ENCODE assay signal across 26 cellular contexts in genomic region chr5:131194725-131195124, GRCh38.
"Had no signal": no experiment of that assay in that cellular context is flagged by ENCODE, and none has a peak within 500 bp of the region (broad histone marks: within the 10 kb centered on the region; RNA-seq: fewer than 3 reads in every experiment).

No MANE protein-coding gene starts in this region.

- H3K27me3 ChIP-seq: adrenal gland, Peyer's patch, SJSA1 had no signal

- H3K4me3 ChIP-seq: adrenal gland, K562, Peyer's patch, SJSA1 had no signal

- DNase-seq: activated B cell treated with CpG ODN at 0.5 μM for 24 hours; activated CD4-positive, alpha-beta T cell treated with anti-CD3 and anti-CD28 coated beads for 1 hour; activated CD4-positive, alpha-beta T cell treated with anti-CD3 and anti-CD28 coated beads, Interleukin-2, amount 10 ng/mL, durations not matched to agents 24 days and 14 days; activated CD4-positive, alpha-beta T cell treated with anti-CD3 and anti-CD28 coated beads, Interleukin-2, amount 50 U/mL, for 48 hours; activated CD8-positive, alpha-beta memory T cell treated with anti-CD3 and anti-CD28 coated beads, Interleukin-2, amount 10 ng/mL, durations not matched to agents 7 days and 5 days; activated gamma-delta T cell treated with Interleukin-2 at 50 U/mL for 16 hours; activated naive CD4-positive, alpha-beta T cell treated with anti-CD3 and anti-CD28 coated beads, Interleukin-2, amount 10 ng/mL, durations not matched to agents 7 days and 5 days; activated naive CD8-positive, alpha-beta T cell treated with anti-CD3 and anti-CD28 coated beads, Interleukin-2, amount 10 ng/mL, durations not matched to agents 7 days and 5 days; activated T-cell treated with anti-CD3 and anti-CD28 coated beads, Interleukin-2, amount 50 U/mL, for 24 hours; adrenal gland; anterior cingulate cortex; Karpas-422; NCI-H1105 treated with DMSO at 0.1 percent for 48 hours; NCI-H146; NCI-H187 treated with DMSO at 0.1 percent for 48 hours; NCI-H2081 treated with DMSO at 0.1 percent for 48 hours; NCI-H2171; NCI-H345; NCI-H510A treated with DMSO at 0.1 percent for 48 hours; Peyer's patch; SHP77; SW 1271 had no signal

- H3K27ac Mint-ChIP-seq: activated B cell treated with CpG ODN at 0.5 μM for 24 hours; activated CD4-positive, alpha-beta T cell treated with anti-CD3 and anti-CD28 coated beads, Interleukin-2, amount 10 ng/mL, durations not matched to agents 24 days and 14 days; activated naive CD4-positive, alpha-beta T cell treated with anti-CD3 and anti-CD28 coated beads, Interleukin-2, amount 10 ng/mL, durations not matched to agents 7 days and 5 days; activated naive CD8-positive, alpha-beta T cell treated with anti-CD3 and anti-CD28 coated beads, Interleukin-2, amount 10 ng/mL, durations not matched to agents 7 days and 5 days; activated T-cell treated with anti-CD3 and anti-CD28 coated beads, Interleukin-2, amount 50 U/mL, for 24 hours; activated T-helper 1 cell treated with anti-CD3 and anti-CD28 coated beads, Interleukin-12 subunit alpha, Interleukin-12 subunit beta, Interleukin-2, Interleukin-4 antibody, amounts not matched to agents 30 ng/mL and 10 ng/mL and 1 ng/mL, durations not matched to agents 14 hours and 24 hours and 36 hours had no signal

- H3K27me3 Mint-ChIP-seq: activated B cell treated with CpG ODN at 0.5 μM for 24 hours; activated CD4-positive, alpha-beta T cell treated with anti-CD3 and anti-CD28 coated beads, Interleukin-2, amount 10 ng/mL, durations not matched to agents 24 days and 14 days; activated CD8-positive, alpha-beta memory T cell treated with anti-CD3 and anti-CD28 coated beads, Interleukin-2, amount 10 ng/mL, durations not matched to agents 7 days and 5 days; activated naive CD4-positive, alpha-beta T cell treated with anti-CD3 and anti-CD28 coated beads, Interleukin-2, amount 10 ng/mL, durations not matched to agents 7 days and 5 days; activated naive CD8-positive, alpha-beta T cell treated with anti-CD3 and anti-CD28 coated beads, Interleukin-2, amount 10 ng/mL, durations not matched to agents 7 days and 5 days; activated T-cell treated with anti-CD3 and anti-CD28 coated beads, Interleukin-2, amount 50 U/mL, for 24 hours had no signal

- H3K4me3 Mint-ChIP-seq: activated B cell treated with CpG ODN at 0.5 μM for 24 hours; activated CD4-positive, alpha-beta T cell treated with anti-CD3 and anti-CD28 coated beads, Interleukin-2, amount 10 ng/mL, durations not matched to agents 24 days and 14 days; activated CD8-positive, alpha-beta memory T cell treated with anti-CD3 and anti-CD28 coated beads, Interleukin-2, amount 10 ng/mL, durations not matched to agents 7 days and 5 days; activated naive CD4-positive, alpha-beta T cell treated with anti-CD3 and anti-CD28 coated beads, Interleukin-2, amount 10 ng/mL, durations not matched to agents 7 days and 5 days; activated naive CD8-positive, alpha-beta T cell treated with anti-CD3 and anti-CD28 coated beads, Interleukin-2, amount 10 ng/mL, durations not matched to agents 7 days and 5 days; activated T-cell treated with anti-CD3 and anti-CD28 coated beads, Interleukin-2, amount 50 U/mL, for 24 hours; activated T-helper 1 cell treated with anti-CD3 and anti-CD28 coated beads, Interleukin-12 subunit alpha, Interleukin-12 subunit beta, Interleukin-2, Interleukin-4 antibody, amounts not matched to agents 30 ng/mL and 10 ng/mL and 1 ng/mL, durations not matched to agents 14 hours and 24 hours and 36 hours had no signal

- ATAC-seq: activated CD8-positive, alpha-beta memory T cell treated with anti-CD3 and anti-CD28 coated beads, Interleukin-2, amount 10 ng/mL, durations not matched to agents 7 days and 5 days; SK-N-SH treated with all-trans-retinoic acid at 6 μM for 48 hours had no signal

- H3K36me3 ChIP-seq: adrenal gland, Peyer's patch, SJSA1 had no signal

- H3K4me1 Mint-ChIP-seq: activated B cell treated with CpG ODN at 0.5 μM for 24 hours; activated CD8-positive, alpha-beta memory T cell treated with anti-CD3 and anti-CD28 coated beads, Interleukin-2, amount 10 ng/mL, durations not matched to agents 7 days and 5 days; activated naive CD4-positive, alpha-beta T cell treated with anti-CD3 and anti-CD28 coated beads, Interleukin-2, amount 10 ng/mL, durations not matched to agents 7 days and 5 days; activated naive CD8-positive, alpha-beta T cell treated with anti-CD3 and anti-CD28 coated beads, Interleukin-2, amount 10 ng/mL, durations not matched to agents 7 days and 5 days had no signal

- H3K9me3 ChIP-seq: adrenal gland, Peyer's patch, SJSA1 had no signal

- H3K9me3 Mint-ChIP-seq: activated B cell treated with CpG ODN at 0.5 μM for 24 hours; activated CD4-positive, alpha-beta T cell treated with anti-CD3 and anti-CD28 coated beads, Interleukin-2, amount 10 ng/mL, durations not matched to agents 24 days and 14 days; activated naive CD4-positive, alpha-beta T cell treated with anti-CD3 and anti-CD28 coated beads, Interleukin-2, amount 10 ng/mL, durations not matched to agents 7 days and 5 days; activated naive CD8-positive, alpha-beta T cell treated with anti-CD3 and anti-CD28 coated beads, Interleukin-2, amount 10 ng/mL, durations not matched to agents 7 days and 5 days; activated T-cell treated with anti-CD3 and anti-CD28 coated beads, Interleukin-2, amount 50 U/mL, for 24 hours; activated T-helper 1 cell treated with anti-CD3 and anti-CD28 coated beads, Interleukin-12 subunit alpha, Interleukin-12 subunit beta, Interleukin-2, Interleukin-4 antibody, amounts not matched to agents 30 ng/mL and 10 ng/mL and 1 ng/mL, durations not matched to agents 14 hours and 24 hours and 36 hours had no signal

- H3K27ac ChIP-seq: adrenal gland, Peyer's patch, SJSA1 had no signal

- H3K4me1 ChIP-seq: adrenal gland had no signal
